Comparison of ENCODE assay signal across 25 cellular contexts in genomic region chr6:15739867-15740266, GRCh38.
"Had no signal": no experiment of that assay in that cellular context is flagged by ENCODE, and none has a peak within 500 bp of the region (broad histone marks: within the 10 kb centered on the region; RNA-seq: fewer than 3 reads in every experiment).

No MANE protein-coding gene starts in this region.

- H3K9me3 Mint-ChIP-seq: activated CD8-positive, alpha-beta T cell treated with anti-CD3 and anti-CD28 coated beads for 36 hours had no signal

- H3K27me3 Mint-ChIP-seq: activated naive CD4-positive, alpha-beta T cell treated with anti-CD3 and anti-CD28 coated beads, Interleukin-2, amount 10 ng/mL, durations not matched to agents 7 days and 5 days had no signal

- H3K27ac Mint-ChIP-seq: activated CD8-positive, alpha-beta T cell treated with anti-CD3 and anti-CD28 coated beads for 36 hours; activated naive CD4-positive, alpha-beta T cell treated with anti-CD3 and anti-CD28 coated beads, Interleukin-2, amount 10 ng/mL, durations not matched to agents 7 days and 5 days; activated naive CD8-positive, alpha-beta T cell treated with anti-CD3 and anti-CD28 coated beads for 36 hours; activated T-cell treated with anti-CD3 and anti-CD28 coated beads, Interleukin-2, amount 50 U/mL, for 72 hours; activated T-helper 2 cell treated with anti-CD3 and anti-CD28 coated beads, Interferon-gamma antibody, Interleukin-2, Interleukin-4, amounts not matched to agents 10 μg/mL and 5 μg/mL and 100 μg/mL, durations not matched to agents 14 hours and 24 hours and 36 hours; T-helper 2 cell treated with Interferon-gamma antibody and Interleukin-4, amounts not matched to agents 5 μg/mL and 100 μg/mL, for 36 hours had no signal

- H3K4me3 Mint-ChIP-seq: activated CD8-positive, alpha-beta T cell treated with anti-CD3 and anti-CD28 coated beads for 36 hours; activated naive CD4-positive, alpha-beta T cell treated with anti-CD3 and anti-CD28 coated beads, Interleukin-2, amount 10 ng/mL, durations not matched to agents 7 days and 5 days; activated naive CD8-positive, alpha-beta T cell treated with anti-CD3 and anti-CD28 coated beads for 36 hours; activated T-cell treated with anti-CD3 and anti-CD28 coated beads, Interleukin-2, amount 50 U/mL, for 72 hours; T-helper 2 cell treated with Interferon-gamma antibody and Interleukin-4, amounts not matched to agents 5 μg/mL and 100 μg/mL, for 36 hours had no signal

- H3K36me3 ChIP-seq: brain microvascular endothelial cell, cardiac muscle cell, Peyer's patch, SJSA1 had no signal

- H3K36me3 Mint-ChIP-seq: activated naive CD4-positive, alpha-beta T cell treated with anti-CD3 and anti-CD28 coated beads, Interleukin-2, amount 10 ng/mL, durations not matched to agents 7 days and 5 days; activated naive CD8-positive, alpha-beta T cell treated with anti-CD3 and anti-CD28 coated beads for 36 hours had no signal

- H3K27ac ChIP-seq: brain microvascular endothelial cell, cardiac muscle cell, Peyer's patch, RWPE1, SJSA1 had no signal

- H3K27me3 ChIP-seq: brain microvascular endothelial cell, cardiac muscle cell, Peyer's patch, SJSA1 had no signal

- ATAC-seq: activated CD8-positive, alpha-beta T cell treated with anti-CD3 and anti-CD28 coated beads for 36 hours; activated T-cell treated with anti-CD3 and anti-CD28 coated beads, Interleukin-2, amount 50 U/mL, for 72 hours; SK-N-SH treated with all-trans-retinoic acid at 6 μM for 48 hours had no signal

- DNase-seq: activated CD4-positive, alpha-beta T cell treated with anti-CD3 and anti-CD28 coated beads, Interleukin-2, amount 50 U/mL, for 1 hour; activated CD4-positive, CD25-positive, alpha-beta regulatory T cell; activated CD8-positive, alpha-beta memory T cell treated with anti-CD3 and anti-CD28 coated beads, Interleukin-2, amount 50 U/mL, for 4 hours; activated CD8-positive, alpha-beta T cell treated with anti-CD3 and anti-CD28 coated beads for 36 hours; activated gamma-delta T cell treated with Interleukin-2 at 50 U/mL for 16 hours; activated naive CD4-positive, alpha-beta T cell treated with anti-CD3 and anti-CD28 coated beads, Interleukin-2, amount 10 ng/mL, durations not matched to agents 7 days and 5 days; activated naive CD8-positive, alpha-beta T cell treated with anti-CD3 and anti-CD28 coated beads for 36 hours; activated T-cell treated with anti-CD3 and anti-CD28 coated beads, Interleukin-2, amount 50 U/mL, for 72 hours; brain microvascular endothelial cell; Karpas-422; MM.1S; NCI-H1105; NCI-H1436 treated with DMSO at 0.1 percent for 48 hours; NCI-H187 treated with DMSO at 0.1 percent for 48 hours; NCI-H2081 treated with DMSO at 0.1 percent for 48 hours; NCI-H510A treated with DMSO at 0.1 percent for 48 hours; Peyer's patch; Right ventricle myocardium superior; SW 1271 had no signal

- H3K4me3 ChIP-seq: cardiac muscle cell, Peyer's patch, SJSA1 had no signal

- H3K9me3 ChIP-seq: Peyer's patch, SJSA1 had no signal
